ENCODE assay signal across 16 cellular contexts in the genomic region with DNA sequence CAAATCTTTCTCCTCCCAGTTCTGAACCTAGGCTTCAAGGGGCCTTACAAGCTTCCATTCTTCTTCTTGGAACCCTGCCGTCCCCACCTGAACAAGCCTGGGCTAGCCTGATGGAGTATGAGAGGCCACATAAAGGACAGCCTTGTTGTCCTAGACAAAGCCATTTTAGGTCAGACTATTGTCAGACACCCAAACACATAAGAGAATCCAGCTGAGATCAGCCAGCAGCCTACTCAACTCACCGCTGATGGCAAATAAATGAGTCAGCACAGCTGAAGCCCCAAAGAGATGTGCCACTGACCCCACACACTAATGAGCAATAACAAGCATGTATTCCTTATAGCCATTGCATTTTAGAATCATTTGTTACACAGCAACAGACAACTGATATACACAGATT. TPM values are rescaled to one million over a fixed set of nuclear protein-coding genes. Genes with fewer than 3 reads are reported as not detected.
DNase-seq lines count a peak whose midpoint lies in the region; ATAC-seq and TF ChIP-seq lines count a peak whose summit lies in the region.
"Had no signal": no experiment of that assay in that cellular context is flagged by ENCODE, and none has a peak within 500 bp of the region (broad histone marks: within the 10 kb centered on the region; RNA-seq: fewer than 3 reads in every experiment).

No MANE protein-coding gene starts in this region.

- TF ChIP-seq CTCF in epithelial cell of esophagus (IDR thresholded peaks at IDR 0.05; ENCODE audit: insufficient read depth, low read depth, low read length, missing control alignments) (no peak), sigmoid colon (IDR thresholded peaks at IDR 0.05) (no peak)

- intact Hi-C loops in sigmoid colon (cut with DNase I): no loop called here

- no peak for TF ChIP-seq POLR2A in sigmoid colon (IDR thresholded peaks at IDR 0.05)

- DNase-seq in EL: peak; percentile 44
- peak; percentile 79 for DNase-seq in NCI-H345 treated with DMSO at 0.1 percent for 48 hours (lab: John Stamatoyannopoulos, UW; ENCODE audit: unreplicated experiment)
- DNase-seq in epithelial cell of esophagus (ENCODE audit: low read depth): peak; percentile 30
- DNase-seq in sigmoid colon: no peak
- DNase-seq in amniotic stem cell (lab: John Stamatoyannopoulos, UW): no peak
- DNase-seq: activated gamma-delta T cell treated with Interleukin-2 at 50 U/mL for 16 hours; esophagus squamous epithelium; H9; naive thymus-derived CD8-positive, alpha-beta T cell; NCI-H2029 treated with DMSO at 0.1 percent for 48 hours; NK-92 treated with Interleukin-12 subunit alpha and Interleukin-12 subunit beta, amount 100 ng/mL, for 24 hours had no signal

- TF ChIP-seq EP300 in sigmoid colon (IDR thresholded peaks at IDR 0.05): no peak

- H3K4me1 ChIP-seq in sigmoid colon: peaks cover 0 to 31% (median 13%) of the 10 kb centered on the region in 4 donors
- H3K4me1 ChIP-seq: prostate gland had no signal

- WGBS in sigmoid colon, 2 donors: 85 to 95% methylated on average over 2 of the region's 2 CpGs

- no peak overlapping the region for H3K4me3 ChIP-seq in epithelial cell of esophagus (ENCODE audit: low read length)
- no peak overlapping the region for H3K4me3 ChIP-seq in sigmoid colon
- H3K4me3 ChIP-seq: esophagus squamous epithelium, prostate gland had no signal

- peak overlapping the region in 3 of 4 donors; percentile 15 to 43 (median 37) for H3K27ac ChIP-seq in sigmoid colon
- H3K27ac ChIP-seq: prostate gland had no signal

- ATAC-seq in HG03460 (IDR thresholded peaks at IDR 0.05; ENCODE audit: unreplicated experiment): no peak
- no peak for ATAC-seq in GM18511 (IDR thresholded peaks at IDR 0.05; ENCODE audit: unreplicated experiment)
- ATAC-seq: naive thymus-derived CD8-positive, alpha-beta T cell had no signal

- H3K27me3 ChIP-seq in sigmoid colon: no peaks in the 10 kb centered on the region
- H3K27me3 ChIP-seq: esophagus squamous epithelium had no signal

- H3K36me3 ChIP-seq in sigmoid colon: no peaks in the 10 kb centered on the region
- H3K36me3 ChIP-seq: esophagus squamous epithelium, prostate gland had no signal

- H3K9me3 ChIP-seq in sigmoid colon: no peaks in the 10 kb centered on the region
- H3K9me3 ChIP-seq: esophagus squamous epithelium, prostate gland had no signal

RNA-seq across cellular contexts. Expression of gene SVEP1, which starts 33.8 kb away (rescaled TPM):
- 10 to 100 TPM; 24.3 to 77.5 (median 52.4) TPM for total RNA-seq in sigmoid colon
- polyA plus RNA-seq in sigmoid colon: 1 to 10 TPM in 2 of 3 donors, under 1 TPM in 1; 0.23 to 2.9 (median 2.4) TPM
- total RNA-seq: G401; naive thymus-derived CD8-positive, alpha-beta T cell had no signal
- polyA plus RNA-seq: CD14-positive monocyte; naive thymus-derived CD8-positive, alpha-beta T cell had no signal

Comparison
In these comparisons a context has a peak if more than half of its experiments do, and no peak if none do; other contexts are left out.
1. DNase-seq: peak in EL (single experiment), NCI-H345 treated with DMSO at 0.1 percent for 48 hours (single experiment) and epithelial cell of esophagus (single experiment); none in sigmoid colon (single experiment) and amniotic stem cell (single experiment).